13 cellular contexts compared by ENCODE assay signal in the genomic region with DNA sequence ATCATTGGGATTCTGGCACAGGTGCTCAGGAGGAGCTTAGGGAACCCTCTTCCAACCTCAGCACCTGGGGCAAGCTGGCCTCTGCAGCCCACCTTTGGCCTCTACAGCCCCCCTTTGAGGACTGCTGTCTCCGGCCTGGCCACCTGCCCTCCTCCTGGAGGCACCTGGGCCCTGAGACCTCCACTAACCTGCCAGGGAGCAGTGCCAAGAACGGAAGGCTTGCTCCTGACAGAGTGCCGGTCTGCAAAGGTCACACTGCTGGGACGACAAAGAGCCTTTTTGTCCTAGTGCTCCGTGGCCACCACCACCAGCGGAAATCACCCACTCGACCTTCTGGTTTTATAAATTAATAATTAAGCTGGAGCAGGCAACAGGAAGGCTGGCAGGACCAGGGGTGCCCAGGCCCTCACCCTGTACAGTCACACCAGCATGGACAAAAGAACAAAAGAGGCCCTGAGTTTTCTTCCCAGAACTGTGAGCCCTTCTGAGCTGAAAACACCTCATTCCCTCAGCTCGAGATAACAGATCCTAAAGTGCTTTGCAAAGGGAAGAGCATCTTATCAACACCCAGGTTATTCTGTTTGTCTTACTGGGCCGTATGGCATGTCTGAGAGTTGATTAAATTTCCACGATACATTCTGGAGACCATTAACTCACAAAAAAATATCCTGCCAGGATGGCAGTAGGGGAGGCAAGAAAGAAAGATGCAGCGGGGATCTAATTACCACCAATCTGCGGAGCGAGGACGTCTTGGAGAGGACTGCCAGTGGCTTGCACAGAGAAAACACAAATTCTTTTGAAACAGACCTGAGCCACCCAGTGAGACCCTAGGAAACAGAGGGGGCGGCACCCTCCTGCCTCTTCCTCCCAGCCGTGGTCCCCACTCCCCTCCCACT. TPM values are rescaled to one million over a fixed set of nuclear protein-coding genes. Genes with fewer than 3 reads are reported as not detected.
DNase-seq lines count a peak whose midpoint lies in the region; ATAC-seq and TF ChIP-seq lines count a peak whose summit lies in the region.
"Had no signal": no experiment of that assay in that cellular context is flagged by ENCODE, and none has a peak within 500 bp of the region (broad histone marks: within the 10 kb centered on the region; RNA-seq: fewer than 3 reads in every experiment).

No MANE protein-coding gene starts in this region.

- TF ChIP-seq POLR2A in thyroid gland (IDR thresholded peaks at IDR 0.05), result no peak

- H3K4me3 ChIP-seq in cardiac muscle cell (no peak overlapping the region), left lung (no peak overlapping the region), thyroid gland (replicated peaks in 1 of 3) (no peak overlapping the region)

- H3K36me3 ChIP-seq in cardiac muscle cell, result no peaks in the 10 kb centered on the region
- no peaks in the 10 kb centered on the region for H3K36me3 ChIP-seq in left lung
- H3K36me3 ChIP-seq in thyroid gland, result no peaks in the 10 kb centered on the region
- H3K36me3 ChIP-seq: WERI-Rb-1 had no signal

- no peaks in the 10 kb centered on the region for H3K9me3 ChIP-seq in cardiac muscle cell (ENCODE audit: low read depth)
- H3K9me3 ChIP-seq in left lung, result peaks cover 0 to 7% of the 10 kb centered on the region in 2 donors
- no peaks in the 10 kb centered on the region for H3K9me3 ChIP-seq in thyroid gland

- H3K27me3 ChIP-seq in cardiac muscle cell (no peaks in the 10 kb centered on the region), left lung (peaks cover 0 to 5% of the 10 kb centered on the region in 2 donors), thyroid gland (no peaks in the 10 kb centered on the region)

- H3K27ac ChIP-seq in cardiac muscle cell (peak overlapping the region; percentile 81), VCaP (peak overlapping the region; percentile 96), left lung (no peak overlapping the region), thyroid gland (peak overlapping the region in 1 of 3 donors; percentile 42)
- H3K27ac ChIP-seq: HL-60, WERI-Rb-1 had no signal

- H3K4me1 ChIP-seq in cardiac muscle cell (ENCODE audit: low read depth) (peaks cover 13% of the 10 kb centered on the region), left lung (peaks cover 0 to 9% of the 10 kb centered on the region in 2 donors), thyroid gland (peaks cover 14 to 39% of the 10 kb centered on the region in 2 donors)

- 62 to 85% methylated on average over 9 to 14 of the region's 16 CpGs for WGBS in thyroid gland, 2 donors

- DNase-seq in cardiac muscle cell (ENCODE audit: low read depth in 1 of 2, low spot score in 1 of 2), result no peak
- no peak for DNase-seq in cardiac septum (ENCODE audit: low spot score)
- peak; percentile 43 to 48 for DNase-seq in left lung
- peak; percentile 26 to 55 for DNase-seq in thyroid gland
- DNase-seq in central memory CD4-positive, alpha-beta T cell, result no peak
- DNase-seq in NCI-H128 (lab: John Stamatoyannopoulos, UW; ENCODE audit: unreplicated experiment), result no peak
- DNase-seq in NCI-H1694 (lab: John Stamatoyannopoulos, UW), result no peak
- DNase-seq: activated T-cell treated with anti-CD3 and anti-CD28 coated beads, Interleukin-2, amount 50 U/mL, for 1 hour; effector memory CD4-positive, alpha-beta T cell; foreskin melanocyte; WERI-Rb-1 had no signal

- ATAC-seq in left lung, result peak; percentile 71

- TF ChIP-seq CTCF in cardiac muscle cell (IDR thresholded peaks at IDR 0.05; ENCODE audit: low read depth, low read length) (no peak), VCaP (conservative IDR thresholded peaks at IDR 0.05) (no peak), left lung (IDR thresholded peaks at IDR 0.05) (no peak), thyroid gland (IDR thresholded peaks at IDR 0.05) (no peak)

- intact Hi-C loops in cardiac septum (cut with DNase I), result no loop called here
- intact Hi-C loops in left lung (cut with DNase I), result no loop called here
- intact Hi-C loops in thyroid gland (cut with DNase I), result no loop called here

RNA-seq across cellular contexts. Expression of gene TESC, which starts 8.2 kb away (rescaled TPM):
- total RNA-seq in cardiac muscle cell (30.3 and 52.4 TPM in 2 replicates), cardiac septum (23.7 TPM), left lung (10 to 100 TPM in 1 of 2 donors, 1 to 10 TPM in 1; 8.3 to 10.1 TPM), thyroid gland (10 to 100 TPM; 21.5 to 34.1 (median 26.6) TPM)
- 24.5 and 57.7 TPM in 2 replicates for polyA plus RNA-seq in cardiac muscle cell

Comparison
In these comparisons a context has a peak if more than half of its experiments do, and no peak if none do; other contexts are left out.
1. DNase-seq: peak in left lung (2 of 2) and thyroid gland (2 of 2); none in cardiac muscle cell (0 of 2), cardiac septum (single experiment), central memory CD4-positive, alpha-beta T cell (single experiment), NCI-H128 (single experiment) and NCI-H1694 (single experiment).
2. H3K27ac ChIP-seq: peak in cardiac muscle cell (single experiment) and VCaP (single experiment); none in left lung (0 of 2).